Comparison of ENCODE assay signal across 14 cellular contexts in genomic region chr5:53406630-53407316, GRCh38.
DNase-seq lines count a peak whose midpoint lies in the region; ATAC-seq, FAIRE-seq and TF ChIP-seq lines count a peak whose summit lies in the region.
"Had no signal": no experiment of that assay in that cellular context is flagged by ENCODE, and none has a peak within 500 bp of the region (broad histone marks: within the 10 kb centered on the region; RNA-seq: fewer than 3 reads in every experiment).

No MANE protein-coding gene starts in this region.

- peak overlapping the region; percentile 45 for H3K27ac ChIP-seq in endothelial cell of umbilical vein (ENCODE audit: insufficient read depth, low read depth, low read length)
- H3K27ac ChIP-seq in trophoblast cell (ENCODE audit: low read depth, low read length), result peak overlapping the region; percentile 77
- H3K27ac ChIP-seq: esophagus muscularis mucosa had no signal

- peak overlapping the region; percentile 40 for H2BK5ac ChIP-seq in trophoblast cell (ENCODE audit: low read depth, low read length, poor library complexity)

- H3K23ac ChIP-seq in trophoblast cell (ENCODE audit: low read length), result no peak overlapping the region

- CTCF ChIA-PET in endothelial cell of umbilical vein (lab: Charles Lee), result interaction anchor here (0.6 to 1.2 kb wide), 3 partner anchors 24 to 822 kb away, joined by 3 to 4 read pairs (median 3); no protein-coding TSS in a partner anchor

- no peaks in the 10 kb centered on the region for H3K27me3 ChIP-seq in endothelial cell of umbilical vein (ENCODE audit: control insufficient read depth in 2 of 2, insufficient read depth in 2 of 2, low read length in 2 of 2)
- no peaks in the 10 kb centered on the region for H3K27me3 ChIP-seq in trophoblast cell (ENCODE audit: insufficient read depth, low read length)
- H3K27me3 ChIP-seq: esophagus muscularis mucosa had no signal

- H4K91ac ChIP-seq in trophoblast cell (ENCODE audit: low read depth, low read length), result peak overlapping the region; percentile 73

- POLR2A ChIA-PET in endothelial cell of umbilical vein (lab: Charles Lee), result no interaction called here

- no peak overlapping the region for H2AK5ac ChIP-seq in trophoblast cell (ENCODE audit: low read length)

- no peak for TF ChIP-seq POLR2A in endothelial cell of umbilical vein (IDR thresholded peaks at IDR 0.05; ENCODE audit: low read depth, low read length)

- DNase-seq in RKO (ENCODE audit: low spot score) (peak; percentile 63), endothelial cell of umbilical vein (ENCODE audit: low read depth, low spot score) (peak; percentile 72), trophoblast cell (peak; percentile 56 to 84)
- no peak for DNase-seq in activated CD4-positive, CD25-positive, alpha-beta regulatory T cell treated with anti-CD3 and anti-CD28 coated beads, Interleukin-2, amount 50 U/mL, for 72 hours
- no peak for DNase-seq in stimulated activated CD4-positive, alpha-beta T cell treated with anti-CD3 and anti-CD28 coated beads, Interleukin-4, amount 100 ng/mL, for 24 hours
- DNase-seq: anterior cingulate cortex, islet precursor cell, NCI-H2029 treated with DMSO at 0.1 percent for 48 hours had no signal

- H3K4ac ChIP-seq in trophoblast cell (ENCODE audit: low read depth, low read length), result no peak overlapping the region

- H3K9ac ChIP-seq in endothelial cell of umbilical vein (replicated peaks; ENCODE audit: extremely low read depth, insufficient read depth, low read length) (peak overlapping the region; percentile 9), trophoblast cell (ENCODE audit: low read length) (no peak overlapping the region)

- H2AFZ ChIP-seq in endothelial cell of umbilical vein (ENCODE audit: low read depth, low read length) (no peak overlapping the region), trophoblast cell (ENCODE audit: insufficient read depth, low read length, poor library complexity) (no peak overlapping the region)

- no peaks in the 10 kb centered on the region for H3K9me1 ChIP-seq in endothelial cell of umbilical vein (replicated peaks; ENCODE audit: control insufficient read depth, extremely low read depth, insufficient read depth, low read length)

- H3K79me2 ChIP-seq in endothelial cell of umbilical vein (ENCODE audit: control insufficient read depth, insufficient read depth, low read length) (no peaks in the 10 kb centered on the region), trophoblast cell (ENCODE audit: control insufficient read depth, insufficient read depth, low read length, poor library complexity) (no peaks in the 10 kb centered on the region)

- peak overlapping the region; percentile 84 for H2BK12ac ChIP-seq in trophoblast cell (ENCODE audit: low read length)

- H3K9me3 ChIP-seq in endothelial cell of umbilical vein (replicated peaks; ENCODE audit: control insufficient read depth, insufficient read depth, low read length) (no peaks in the 10 kb centered on the region), trophoblast cell (ENCODE audit: insufficient read depth, low read depth, low read length) (no peaks in the 10 kb centered on the region)
- H3K9me3 ChIP-seq: esophagus muscularis mucosa had no signal

- no peak overlapping the region for H3K14ac ChIP-seq in trophoblast cell (ENCODE audit: low read length)

- TF ChIP-seq CTCF in endothelial cell of umbilical vein (IDR thresholded peaks at IDR 0.05; ENCODE audit: extremely low read depth in 1 of 2, insufficient read depth in 1 of 2, low read depth in 1 of 2, low read length in 2 of 2), result no peak

- H4K12ac ChIP-seq in trophoblast cell (ENCODE audit: low read depth, low read length), result no peak overlapping the region

- H4K20me1 ChIP-seq in endothelial cell of umbilical vein (replicated peaks; ENCODE audit: control insufficient read depth, extremely low read depth, insufficient read depth, low read length), result no peaks in the 10 kb centered on the region

- no peak overlapping the region for H2BK120ac ChIP-seq in trophoblast cell (ENCODE audit: insufficient read depth, low read length, poor library complexity)

- BruUV-seq in endothelial cell of umbilical vein (replicated peaks; lab: Mats Ljungman, UMichigan), result no TSS peak

- ATAC-seq in GM18868 (IDR thresholded peaks at IDR 0.05; ENCODE audit: unreplicated experiment) (peak; percentile 39), GM21515 (IDR thresholded peaks at IDR 0.05; ENCODE audit: unreplicated experiment) (no peak), GM21528 (IDR thresholded peaks at IDR 0.05; ENCODE audit: low FRiP score, unreplicated experiment) (no peak)

- no peaks in the 10 kb centered on the region for H3K79me1 ChIP-seq in trophoblast cell (ENCODE audit: low read length)

- H3K36me3 ChIP-seq in endothelial cell of umbilical vein (ENCODE audit: control insufficient read depth in 2 of 2, extremely low read depth in 1 of 2, insufficient read depth in 2 of 2, low read length in 2 of 2) (no peaks in the 10 kb centered on the region), trophoblast cell (ENCODE audit: control insufficient read depth in 1 of 2, insufficient read depth in 2 of 2, low read length in 2 of 2) (no peaks in the 10 kb centered on the region)
- H3K36me3 ChIP-seq: esophagus muscularis mucosa had no signal

- FAIRE-seq in endothelial cell of umbilical vein (lab: Jason Lieb, UNC), result peak; percentile 53
- FAIRE-seq: D721Med, GM12892 had no signal

- H3K18ac ChIP-seq in trophoblast cell (ENCODE audit: low read length), result no peak overlapping the region

- H3K4me1 ChIP-seq in endothelial cell of umbilical vein (ENCODE audit: control insufficient read depth, extremely low read depth, insufficient read depth, low read length) (peaks cover 9% of the 10 kb centered on the region), trophoblast cell (ENCODE audit: control insufficient read depth in 1 of 2, insufficient read depth in 2 of 2, low read length in 2 of 2) (no peaks in the 10 kb centered on the region)

- intact Hi-C loops in endothelial cell of umbilical vein (cut with micrococcal nuclease), result no loop called here

- no CpG with 5 or more reads among the region's 4 CpGs for WGBS in trophoblast cell (ENCODE audit: extremely low coverage, insufficient coverage, insufficient read length)

- peak overlapping the region; percentile 6 for H3K4me2 ChIP-seq in endothelial cell of umbilical vein (ENCODE audit: insufficient read depth, low read length)
- H3K4me2 ChIP-seq in trophoblast cell (ENCODE audit: low read length), result no peak overlapping the region

- H4K8ac ChIP-seq in trophoblast cell (ENCODE audit: low read depth, low read length), result no peak overlapping the region

- dilution Hi-C loops in endothelial cell of umbilical vein (cut with MboI; ENCODE audit: extremely low pct_ligation_motif_present, low sequenced_read_pairs), result no loop called here

- H3K4me3 ChIP-seq in endothelial cell of umbilical vein (replicated peaks in 1 of 3; ENCODE audit: insufficient read depth in 1 of 3, low read depth in 1 of 3, low read length in 3 of 3) (no peak overlapping the region), trophoblast cell (ENCODE audit: low read depth, low read length) (no peak overlapping the region)
- H3K4me3 ChIP-seq: esophagus muscularis mucosa had no signal

TF ChIP-seq in endothelial cell of umbilical vein, 7 proteins besides CTCF, POLR2A, EP300 and RAD21:
- TF ChIP-seq FOS (IDR thresholded peaks at IDR 0.05; ENCODE audit: borderline replicate concordance, insufficient read depth, low read length) (peak; percentile 90), JUN (IDR thresholded peaks at IDR 0.05; ENCODE audit: borderline replicate concordance, insufficient read depth, insufficient read length, low read depth) (peak; percentile 80), MYC (IDR thresholded peaks at IDR 0.05; ENCODE audit: low read depth, low read length) (no peak)
- TF ChIP-seq, protein P1, sequence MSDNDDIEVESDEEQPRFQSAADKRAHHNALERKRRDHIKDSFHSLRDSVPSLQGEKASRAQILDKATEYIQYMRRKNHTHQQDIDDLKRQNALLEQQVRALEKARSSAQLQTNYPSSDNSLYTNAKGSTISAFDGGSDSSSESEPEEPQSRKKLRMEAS (IDR thresholded peaks at IDR 0.05; ENCODE audit: insufficient read depth, insufficient read length), result no peak
TF ChIP-seq in endothelial cell of umbilical vein: peak in this region for 2.

Comparison
In these comparisons a context has a peak if more than half of its experiments do, and no peak if none do; other contexts are left out.
1. DNase-seq: peak in RKO (single experiment), endothelial cell of umbilical vein (single experiment) and trophoblast cell (2 of 2); none in activated CD4-positive, CD25-positive, alpha-beta regulatory T cell treated with anti-CD3 and anti-CD28 coated beads, Interleukin-2, amount 50 U/mL, for 72 hours (single experiment) and stimulated activated CD4-positive, alpha-beta T cell treated with anti-CD3 and anti-CD28 coated beads, Interleukin-4, amount 100 ng/mL, for 24 hours (single experiment).